In genomic region chr19:13350072-13350471, GRCh38 we compare ENCODE assay signal across 29 cellular contexts.
"Had no signal": no experiment of that assay in that cellular context is flagged by ENCODE, and none has a peak within 500 bp of the region (broad histone marks: within the 10 kb centered on the region; RNA-seq: fewer than 3 reads in every experiment).

No MANE protein-coding gene starts in this region.

- H3K4me1 ChIP-seq: colonic mucosa, esophagus muscularis mucosa, esophagus squamous epithelium, foreskin keratinocyte, gastrocnemius medialis, gastroesophageal sphincter, heart left ventricle, heart right ventricle had no signal

- H3K9me3 ChIP-seq: colonic mucosa, gastrocnemius medialis had no signal

- H3K4me3 Mint-ChIP-seq: dendritic cell treated with granulocyte-macrophage colony-stimulating factor and Interleukin-4, amounts not matched to agents 40 ng/mL and 50 ng/mL, for 4 days; effector memory CD8-positive, alpha-beta T cell; endodermal cell had no signal

- H3K27ac ChIP-seq: colonic mucosa, coronary artery, dorsolateral prefrontal cortex, epithelial cell of prostate, esophagus muscularis mucosa, esophagus squamous epithelium, foreskin keratinocyte, gastrocnemius medialis, gastroesophageal sphincter, heart left ventricle, heart right ventricle had no signal

- FAIRE-seq: colon, endometrium, endothelial cell of umbilical vein, frontal cortex had no signal

- H3K27ac Mint-ChIP-seq: dendritic cell treated with granulocyte-macrophage colony-stimulating factor and Interleukin-4, amounts not matched to agents 40 ng/mL and 50 ng/mL, for 4 days; effector memory CD8-positive, alpha-beta T cell; endodermal cell had no signal

- H3K36me3 ChIP-seq: colonic mucosa, esophagus muscularis mucosa, esophagus squamous epithelium, gastrocnemius medialis, gastroesophageal sphincter, heart left ventricle, heart right ventricle had no signal

- H3K27me3 ChIP-seq: colonic mucosa, dorsolateral prefrontal cortex, foreskin keratinocyte, gastrocnemius medialis had no signal

- H3K4me1 Mint-ChIP-seq: endodermal cell had no signal

- H3K9me3 Mint-ChIP-seq: effector memory CD8-positive, alpha-beta T cell had no signal

- H3K4me3 ChIP-seq: colonic mucosa, coronary artery, dorsolateral prefrontal cortex, esophagus muscularis mucosa, esophagus squamous epithelium, gastrocnemius medialis, gastroesophageal sphincter, heart left ventricle, heart right ventricle had no signal

- ATAC-seq: effector memory CD8-positive, alpha-beta T cell; esophagus mucosa; foreskin keratinocyte; gastrocnemius medialis; gastroesophageal sphincter; heart left ventricle; heart right ventricle had no signal

- DNase-seq: colonic mucosa; cortex of kidney; dermis blood vessel endothelial cell; dorsolateral prefrontal cortex; effector CD4-positive, alpha-beta T cell; effector CD8-positive, alpha-beta T cell; effector memory CD4-positive, alpha-beta T cell; effector memory CD8-positive, alpha-beta T cell; endodermal cell; erythroblast; esophagus squamous epithelium; foreskin fibroblast; foreskin keratinocyte; foreskin melanocyte; gastrocnemius medialis; glutamatergic neuron; head of caudate nucleus; heart left ventricle; heart right ventricle had no signal
